8 cellular contexts compared by ENCODE assay signal in the genomic region with DNA sequence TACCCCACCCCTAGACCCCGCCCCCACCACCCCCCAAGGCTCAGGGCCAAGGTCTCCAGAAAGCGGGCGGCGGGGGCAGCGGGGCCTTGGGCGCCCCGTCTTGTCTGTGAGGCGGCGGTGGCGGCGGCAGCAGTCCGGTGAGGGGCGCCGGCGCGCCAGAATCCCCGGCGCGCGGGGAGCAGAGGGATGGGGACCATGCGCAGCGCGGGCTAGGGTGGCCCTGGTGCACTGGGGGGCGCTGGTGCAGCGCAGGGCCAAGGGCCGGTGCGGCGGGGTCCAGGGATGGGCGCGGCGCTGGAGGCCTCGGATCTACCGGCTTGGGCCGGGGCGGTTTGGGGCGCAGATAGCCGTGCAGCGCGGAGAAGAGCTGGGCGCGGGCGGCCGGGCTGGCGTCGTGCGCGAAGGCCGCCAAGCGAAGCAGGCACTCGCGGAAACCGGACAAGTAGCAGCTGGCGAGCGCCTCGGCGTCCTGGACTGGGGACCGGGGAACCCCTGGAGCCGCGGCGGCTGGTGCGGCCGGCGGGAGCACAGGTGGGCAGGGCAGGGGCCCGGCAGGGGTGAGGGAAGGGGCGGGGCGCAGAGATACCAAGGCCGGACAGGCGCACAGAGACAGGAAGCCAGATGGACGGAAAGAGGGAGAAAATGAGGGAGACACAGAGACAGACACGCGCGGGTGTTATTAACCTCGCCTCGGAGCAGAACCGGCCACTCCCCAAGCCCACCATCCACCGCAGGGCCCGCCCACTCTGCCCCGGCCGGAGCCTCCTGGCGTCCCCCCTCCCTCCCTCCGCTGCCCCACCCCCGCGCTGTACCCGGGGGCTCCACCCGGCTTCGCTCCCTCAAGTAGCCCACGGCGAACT. TPM values are rescaled to one million over a fixed set of nuclear protein-coding genes. Genes with fewer than 3 reads are reported as not detected.
DNase-seq lines count a peak whose midpoint lies in the region; ATAC-seq, FAIRE-seq and TF ChIP-seq lines count a peak whose summit lies in the region.

No MANE protein-coding gene starts in this region.

- H3K4me1 ChIP-seq in kidney (ENCODE audit: control insufficient read depth in 1 of 2, insufficient read depth in 1 of 2, low read depth in 1 of 2, low read length in 2 of 2) (peaks cover 30 to 52% of the 10 kb centered on the region in 2 donors), spleen (peaks cover 68 to 100% (median 92%) of the 10 kb centered on the region in 6 donors)

- no peaks in the 10 kb centered on the region for H3K9me3 ChIP-seq in kidney (ENCODE audit: control insufficient read depth in 1 of 2, low read length in 2 of 2)
- no peaks in the 10 kb centered on the region for H3K9me3 ChIP-seq in spleen

- DNase-seq in NCI-H345 (lab: John Stamatoyannopoulos, UW): peak; percentile 60
- DNase-seq in NCI-H345 treated with DMSO at 0.1 percent for 48 hours (lab: John Stamatoyannopoulos, UW; ENCODE audit: unreplicated experiment): no peak
- peak; percentile 57 for DNase-seq in HT-29 (ENCODE audit: low spot score)
- DNase-seq in SK-N-DZ (ENCODE audit: low spot score): peak; percentile 74
- peak; percentile 70 for DNase-seq in cerebellar cortex (ENCODE audit: low spot score)
- peak; percentile 86 for DNase-seq in kidney
- peak; percentile 87 for DNase-seq in spleen

- no peak for ATAC-seq in GM19328 (IDR thresholded peaks at IDR 0.05; ENCODE audit: unreplicated experiment)

- peak overlapping the region in 1 of 2 donors; percentile 35 for H3K4me3 ChIP-seq in kidney (ENCODE audit: low read length in 2 of 2)
- peak overlapping the region; percentile 37 to 86 (median 54) for H3K4me3 ChIP-seq in spleen

- peak overlapping the region in 1 of 2 donors; percentile 15 for H3K9ac ChIP-seq in kidney (ENCODE audit: low read length in 2 of 2)

- no peak for TF ChIP-seq POLR2A in spleen (IDR thresholded peaks at IDR 0.05)

- H3K27ac ChIP-seq in kidney (ENCODE audit: low read depth in 2 of 2, low read length in 2 of 2): no peak overlapping the region
- peak overlapping the region in 2 of 8 donors; percentile 38 to 48 for H3K27ac ChIP-seq in spleen

- H3K27me3 ChIP-seq in spleen (replicated peaks in 1 of 7): peaks cover 4 to 86% (median 50%) of the 10 kb centered on the region in 7 donors

- intact Hi-C loops in kidney (cut with DNase I): loop anchor here (10.0 kb wide), 1 partner anchor 63 kb away; no protein-coding TSS in a partner anchor
- intact Hi-C loops in spleen (cut with DNase I; ENCODE audit: low total_unique reads): no loop called here

- peak; percentile 57 for TF ChIP-seq CTCF in kidney (IDR thresholded peaks at IDR 0.05; ENCODE audit: borderline replicate concordance, extremely low read depth, insufficient read depth)
- TF ChIP-seq CTCF in spleen (IDR thresholded peaks at IDR 0.05 in 8 of 11, conservative IDR thresholded peaks at IDR 0.05 in 3 of 11): peak in 8 of 11 experiments; percentile 26 to 69 (median 44)

- H3K36me3 ChIP-seq in kidney (ENCODE audit: control insufficient read depth in 1 of 2, insufficient read depth in 2 of 2, low read length in 2 of 2) (no peaks in the 10 kb centered on the region), spleen (no peaks in the 10 kb centered on the region)

- no peak for FAIRE-seq in kidney (lab: Jason Lieb, UNC)

- 0 to 1% (median 1%) methylated on average over 47 to 88 of the region's 88 CpGs for WGBS in spleen, 5 donors

RNA-seq across cellular contexts. Expression of a gene that starts 2.1 kb away (rescaled TPM):
- total RNA-seq in HT-29 (2014; rRNA removed; shearing (Covaris generic)): 0.61 and 0.76 TPM in 2 replicates
- polyA plus RNA-seq in SK-N-DZ (2014; cell fraction: cytosol; rRNA removed): 2.8 and 5.1 TPM in 2 replicates
- polyA plus RNA-seq in SK-N-DZ (2014; cell fraction: nucleus; rRNA removed): 3.8 and 5.2 TPM in 2 replicates
- total RNA-seq in kidney (0.25 TPM), spleen (under 1 TPM in 2 of 7 donors, not detected in 5; 0.41 to 0.67 TPM)
- polyA plus RNA-seq in kidney (ENCODE audit: insufficient read depth, low read depth, low replicate concordance) (not detected), spleen (under 1 TPM; 0.04 to 0.53 (median 0.32) TPM)

RNA-seq across cellular contexts. Expression of a gene that starts 3.4 kb away (rescaled TPM):
- total RNA-seq in HT-29 (2014; rRNA removed; shearing (Covaris generic)): not detected in 2 replicates
- not detected in 2 replicates for polyA plus RNA-seq in SK-N-DZ (2014; cell fraction: cytosol; rRNA removed)
- not detected in 2 replicates for polyA plus RNA-seq in SK-N-DZ (2014; cell fraction: nucleus; rRNA removed)
- not detected for total RNA-seq in kidney
- polyA plus RNA-seq in kidney (ENCODE audit: insufficient read depth, low read depth, low replicate concordance): not detected
- total RNA-seq in spleen: not detected
- polyA plus RNA-seq in spleen: under 1 TPM in 1 of 3 donors, not detected in 2; 0.03 TPM

RNA-seq across cellular contexts. Expression of a gene that starts 30.4 kb away (rescaled TPM):
- 37.1 and 43.5 TPM in 2 replicates for total RNA-seq in HT-29 (2014; rRNA removed; shearing (Covaris generic))
- polyA plus RNA-seq in SK-N-DZ (2014; cell fraction: cytosol; rRNA removed): 8.1 and 24.4 TPM in 2 replicates
- 10.2 and 34.8 TPM in 2 replicates for polyA plus RNA-seq in SK-N-DZ (2014; cell fraction: nucleus; rRNA removed)
- total RNA-seq in kidney: 161 TPM
- polyA plus RNA-seq in kidney (ENCODE audit: insufficient read depth, low read depth, low replicate concordance): 25.2 TPM
- 100 to 1,000 TPM in 2 of 7 donors, 10 to 100 TPM in 5; 68.0 to 213 (median 73.5) TPM for total RNA-seq in spleen
- 10 to 100 TPM; 12.6 to 83.0 (median 17.5) TPM for polyA plus RNA-seq in spleen

RNA-seq across cellular contexts. Expression of a gene that starts 34.2 kb away (rescaled TPM):
- total RNA-seq in HT-29 (2014; rRNA removed; shearing (Covaris generic)): 0.97 TPM in 1 of 2 replicates, not detected in the other
- polyA plus RNA-seq in SK-N-DZ (2014; cell fraction: cytosol; rRNA removed): not detected in 2 replicates
- not detected in 2 replicates for polyA plus RNA-seq in SK-N-DZ (2014; cell fraction: nucleus; rRNA removed)
- total RNA-seq in kidney (not detected), spleen (1 to 10 TPM in 2 of 7 donors, under 1 TPM in 1, not detected in 4; 0.47 to 1.3 (median 1.0) TPM)
- polyA plus RNA-seq in kidney (ENCODE audit: insufficient read depth, low read depth, low replicate concordance) (not detected), spleen (under 1 TPM; 0.80 to 0.89 (median 0.83) TPM)

RNA-seq across cellular contexts. Expression of a gene that starts 41.0 kb away (rescaled TPM):
- total RNA-seq in HT-29 (2014; rRNA removed; shearing (Covaris generic)): 4.9 and 5.8 TPM in 2 replicates
- 20.2 and 21.1 TPM in 2 replicates for polyA plus RNA-seq in SK-N-DZ (2014; cell fraction: cytosol; rRNA removed)
- 33.0 and 65.8 TPM in 2 replicates for polyA plus RNA-seq in SK-N-DZ (2014; cell fraction: nucleus; rRNA removed)
- total RNA-seq in kidney: 107 TPM
- polyA plus RNA-seq in kidney (ENCODE audit: insufficient read depth, low read depth, low replicate concordance): 124 TPM
- 10 to 100 TPM; 37.5 to 94.8 (median 65.7) TPM for total RNA-seq in spleen
- polyA plus RNA-seq in spleen: 10 to 100 TPM; 38.7 to 57.8 (median 38.8) TPM
